10 cellular contexts compared by ENCODE assay signal in genomic region chr12:108831309-108831991, GRCh38. TPM values are rescaled to one million over a fixed set of nuclear protein-coding genes. Genes with fewer than 3 reads are reported as not detected.
DNase-seq lines count a peak whose midpoint lies in the region; ATAC-seq and TF ChIP-seq lines count a peak whose summit lies in the region.
"Had no signal": no experiment of that assay in that cellular context is flagged by ENCODE, and none has a peak within 500 bp of the region (broad histone marks: within the 10 kb centered on the region; RNA-seq: fewer than 3 reads in every experiment).

No MANE protein-coding gene starts in this region.

- no peak overlapping the region for H3K9ac ChIP-seq in mesendoderm (ENCODE audit: low read length)

- no peak overlapping the region for H3K56ac ChIP-seq in mesendoderm (ENCODE audit: low read length)

- peaks cover 0 to 89% (median 58%) of the 10 kb centered on the region in 4 donors for H3K4me1 ChIP-seq in tibial artery
- no peaks in the 10 kb centered on the region for H3K4me1 ChIP-seq in mesendoderm (ENCODE audit: control insufficient read depth, low read depth, low read length)

- no peak overlapping the region for H3K4ac ChIP-seq in mesendoderm (ENCODE audit: low read depth, low read length)

- H3K18ac ChIP-seq in mesendoderm (ENCODE audit: low read length) = no peak overlapping the region

- WGBS in mesendoderm (ENCODE audit: extremely low coverage, insufficient coverage, low lambda C conversion rate) = no CpG with 5 or more reads among the region's 11 CpGs

- no peak overlapping the region for H4K8ac ChIP-seq in mesendoderm (ENCODE audit: low read depth, low read length)

- H3K36me3 ChIP-seq in tibial artery = peaks cover 0 to 21% (median 15%) of the 10 kb centered on the region in 3 donors
- no peaks in the 10 kb centered on the region for H3K36me3 ChIP-seq in mesendoderm (ENCODE audit: control insufficient read depth, insufficient read depth, low read length)

- no peak overlapping the region for H3K4me3 Mint-ChIP-seq in dendritic cell treated with granulocyte-macrophage colony-stimulating factor and Interleukin-4, amounts not matched to agents 40 ng/mL and 50 ng/mL, for 4 days

- H3K79me2 ChIP-seq in mesendoderm (ENCODE audit: control insufficient read depth, insufficient read depth, low read length) = no peaks in the 10 kb centered on the region

- H3K27ac ChIP-seq in tibial artery (peak overlapping the region; percentile 51 to 65), mesendoderm (ENCODE audit: low read depth, low read length) (no peak overlapping the region)

- H3K4me3 ChIP-seq in tibial artery (no peak overlapping the region), mesendoderm (ENCODE audit: low read length) (no peak overlapping the region)

- peak; percentile 41 to 69 for ATAC-seq in activated naive CD4-positive, alpha-beta T cell treated with anti-CD3 and anti-CD28 coated beads, Interleukin-2, amount 50 U/mL, for 72 hours
- ATAC-seq in HG03045 (IDR thresholded peaks at IDR 0.05; ENCODE audit: unreplicated experiment) = peak; percentile 62

- no peak overlapping the region for H3K23ac ChIP-seq in mesendoderm (ENCODE audit: low read length)

- H3K79me1 ChIP-seq in mesendoderm (ENCODE audit: low read length) = peaks cover 2% of the 10 kb centered on the region

- H3K27me3 ChIP-seq in tibial artery = no peaks in the 10 kb centered on the region
- H3K27me3 ChIP-seq in mesendoderm (ENCODE audit: insufficient read depth, low read length, poor library complexity) = no peaks in the 10 kb centered on the region

- DNase-seq in activated naive CD4-positive, alpha-beta T cell treated with anti-CD3 and anti-CD28 coated beads, Interleukin-2, amount 50 U/mL, for 72 hours (ENCODE audit: low spot score in 2 of 2) = no peak
- no peak for DNase-seq in activated naive CD4-positive, alpha-beta T cell treated with Interleukin-2 at 50 U/mL for 16 hours
- no peak for DNase-seq in tibial artery
- no peak for DNase-seq in CD1c-positive myeloid dendritic cell (ENCODE audit: extremely low spot score)
- no peak for DNase-seq in mesendoderm
- no peak for DNase-seq in KG1 (lab: John Stamatoyannopoulos, UW)
- DNase-seq: GOT3 had no signal

- H3K9me3 Mint-ChIP-seq in activated naive CD4-positive, alpha-beta T cell treated with anti-CD3 and anti-CD28 coated beads, Interleukin-2, amount 50 U/mL, for 72 hours = no peaks in the 10 kb centered on the region
- no peaks in the 10 kb centered on the region for H3K9me3 Mint-ChIP-seq in dendritic cell treated with granulocyte-macrophage colony-stimulating factor and Interleukin-4, amounts not matched to agents 40 ng/mL and 50 ng/mL, for 4 days

- H2BK120ac ChIP-seq in mesendoderm (ENCODE audit: low read depth, low read length) = no peak overlapping the region

- no peak overlapping the region for H3K4me2 ChIP-seq in mesendoderm (ENCODE audit: low read length)

- peak overlapping the region in 1 of 2 donors; percentile 24 for H3K27ac Mint-ChIP-seq in activated naive CD4-positive, alpha-beta T cell treated with anti-CD3 and anti-CD28 coated beads, Interleukin-2, amount 50 U/mL, for 72 hours
- H3K27ac Mint-ChIP-seq in dendritic cell treated with granulocyte-macrophage colony-stimulating factor and Interleukin-4, amounts not matched to agents 40 ng/mL and 50 ng/mL, for 4 days = peak overlapping the region; percentile 33

- no peak overlapping the region for H4K5ac ChIP-seq in mesendoderm (ENCODE audit: low read length)

- peaks cover 73% of the 10 kb centered on the region for H3K4me1 Mint-ChIP-seq in dendritic cell treated with granulocyte-macrophage colony-stimulating factor and Interleukin-4, amounts not matched to agents 40 ng/mL and 50 ng/mL, for 4 days (ENCODE audit: low read depth)

- no peak overlapping the region for H2AK5ac ChIP-seq in mesendoderm (ENCODE audit: low read length)

- no peak for TF ChIP-seq CTCF in tibial artery (IDR thresholded peaks at IDR 0.05)

- no peaks in the 10 kb centered on the region for H3K27me3 Mint-ChIP-seq in dendritic cell treated with granulocyte-macrophage colony-stimulating factor and Interleukin-4, amounts not matched to agents 40 ng/mL and 50 ng/mL, for 4 days

- H3K9me3 ChIP-seq in tibial artery = no peaks in the 10 kb centered on the region

- no peak overlapping the region for H2BK15ac ChIP-seq in mesendoderm (replicated peaks; ENCODE audit: low read depth)

- no peak overlapping the region for H2BK5ac ChIP-seq in mesendoderm (ENCODE audit: low read length)

- intact Hi-C loops in dendritic cell treated with granulocyte-macrophage colony-stimulating factor and Interleukin-4, amounts not matched to agents 40 ng/mL and 50 ng/mL, for 4 days (cut with micrococcal nuclease) = no loop called here
- intact Hi-C loops in tibial artery (cut with DNase I; ENCODE audit: low total_unique reads) = no loop called here

- H3K36me3 Mint-ChIP-seq in activated naive CD4-positive, alpha-beta T cell treated with anti-CD3 and anti-CD28 coated beads, Interleukin-2, amount 50 U/mL, for 72 hours = peaks cover 15 to 20% of the 10 kb centered on the region in 2 donors
- H3K36me3 Mint-ChIP-seq in dendritic cell treated with granulocyte-macrophage colony-stimulating factor and Interleukin-4, amounts not matched to agents 40 ng/mL and 50 ng/mL, for 4 days (ENCODE audit: low read depth) = peaks cover 97% of the 10 kb centered on the region

RNA-seq across cellular contexts. Expression of gene SSH1, which starts 25.9 kb away (rescaled TPM):
- 10 to 100 TPM; 25.3 to 36.0 TPM for total RNA-seq in activated naive CD4-positive, alpha-beta T cell treated with anti-CD3 and anti-CD28 coated beads, Interleukin-2, amount 50 U/mL, for 72 hours
- polyA plus RNA-seq in mesendoderm (2013, experiment 1 of 2) = 7.0 TPM
- polyA plus RNA-seq in mesendoderm (2013, experiment 2 of 2) = 7.5 TPM

RNA-seq across cellular contexts. Expression of gene DAO, which starts 48.4 kb away (rescaled TPM):
- total RNA-seq in activated naive CD4-positive, alpha-beta T cell treated with anti-CD3 and anti-CD28 coated beads, Interleukin-2, amount 50 U/mL, for 72 hours = not detected
- polyA plus RNA-seq in mesendoderm (2013, experiment 1 of 2) = not detected
- polyA plus RNA-seq in mesendoderm (2013, experiment 2 of 2) = not detected
- total RNA-seq: glomerular endothelial cell had no signal
